Comparison of ENCODE assay signal across 8 cellular contexts in genomic region chr19:3178973-3179738, GRCh38. TPM values are rescaled to one million over a fixed set of nuclear protein-coding genes. Genes with fewer than 3 reads are reported as not detected.
DNase-seq lines count a peak whose midpoint lies in the region; ATAC-seq and TF ChIP-seq lines count a peak whose summit lies in the region.

No MANE protein-coding gene starts in this region.

- no peak overlapping the region for H3K9ac ChIP-seq in GM23248

- peaks cover 8 to 79% of the 10 kb centered on the region in 2 donors for H3K4me1 ChIP-seq in left lung
- peaks cover 14% of the 10 kb centered on the region for H3K4me1 ChIP-seq in GM23248 (ENCODE audit: insufficient read depth)

- no peaks in the 10 kb centered on the region for H3K9me2 ChIP-seq in GM23248 (ENCODE audit: insufficient read depth)

- H3K79me2 ChIP-seq in GM23248 (ENCODE audit: insufficient read depth), result no peaks in the 10 kb centered on the region

- peak; percentile 36 for DNase-seq in stimulated activated CD4-positive, alpha-beta T cell treated with anti-CD3 and anti-CD28 coated beads, Interleukin-12 subunit alpha, Interleukin-12 subunit beta, amount 100 ng/mL, for 4 hours
- no peak for DNase-seq in stimulated activated CD4-positive, alpha-beta T cell treated with anti-CD3 and anti-CD28 coated beads, Interleukin-1b, Interleukin-23, amount 100 ng/mL, for 48 hours
- peak; percentile 49 for DNase-seq in UCSD-AML1 (lab: John Stamatoyannopoulos, UW; ENCODE audit: unreplicated experiment)
- peak in 1 of 2 donors; percentile 85 for DNase-seq in left lung
- no peak for DNase-seq in NCI-H345 (lab: John Stamatoyannopoulos, UW)
- DNase-seq in epidermal melanocyte (ENCODE audit: insufficient read length, low spot score), result no peak
- DNase-seq in GM23248, result no peak

- WGBS in GM23248 (ENCODE audit: low coverage in 1 of 2, low lambda C conversion rate in 2 of 2, missing lambda C conversion rate in 2 of 2), 2 experiments, result 93 to 94% methylated on average over 33 to 51 of the region's 52 CpGs

- H3K27ac ChIP-seq in left lung (peak overlapping the region; percentile 85 to 97), GM23248 (no peak overlapping the region)

- H3K4me2 ChIP-seq in GM23248 (ENCODE audit: unreplicated experiment), result no peak overlapping the region

- no peaks in the 10 kb centered on the region for H3F3A ChIP-seq in GM23248 (ENCODE audit: insufficient read depth)

- no peaks in the 10 kb centered on the region for H3K36me3 ChIP-seq in left lung
- H3K36me3 ChIP-seq in GM23248 (ENCODE audit: low read depth), result no peaks in the 10 kb centered on the region

- no peak for TF ChIP-seq CTCF in left lung (IDR thresholded peaks at IDR 0.05)

- ATAC-seq in left lung (no peak), HG03039 (IDR thresholded peaks at IDR 0.05; ENCODE audit: unreplicated experiment) (no peak)

- H3K4me3 ChIP-seq in left lung (peak overlapping the region; percentile 21 to 63), GM23248 (no peak overlapping the region)

- in situ Hi-C loops in GM23248 (cut with MboI), result no loop called here

- H3K9me3 ChIP-seq in left lung (no peaks in the 10 kb centered on the region), GM23248 (ENCODE audit: low read depth) (no peaks in the 10 kb centered on the region)

- no peaks in the 10 kb centered on the region for H3K27me3 ChIP-seq in left lung
- H3K27me3 ChIP-seq in GM23248 (replicated peaks; ENCODE audit: insufficient read depth), result no peaks in the 10 kb centered on the region

- no peaks in the 10 kb centered on the region for H4K20me1 ChIP-seq in GM23248 (ENCODE audit: insufficient read depth)

- intact Hi-C loops in left lung (cut with DNase I), result no loop called here

- H2AFZ ChIP-seq in GM23248, result no peak overlapping the region

RNA-seq across cellular contexts. Expression of gene S1PR4, which starts 0.6 kb away (rescaled TPM):
- 10 to 100 TPM in 1 of 2 donors, 1 to 10 TPM in 1; 9.3 to 20.8 TPM for total RNA-seq in left lung
- not detected in 2 replicates for total RNA-seq in GM23248 (2014; rRNA removed; shearing (Covaris generic))
- polyA plus RNA-seq in GM23248 (2016; fragmentation: Nextera tagmentation; extraction: Ambion mirVana), result not detected in 2 replicates

RNA-seq across cellular contexts. Expression of gene NCLN, which starts 6.6 kb away (rescaled TPM):
- total RNA-seq in left lung, result 100 to 1,000 TPM in 1 of 2 donors, 10 to 100 TPM in 1; 67.7 to 121 TPM
- total RNA-seq in GM23248 (2014; rRNA removed; shearing (Covaris generic)), result 73.0 and 76.5 TPM in 2 replicates
- polyA plus RNA-seq in GM23248 (2016; fragmentation: Nextera tagmentation; extraction: Ambion mirVana), result 84.8 and 91.3 TPM in 2 replicates

RNA-seq across cellular contexts. Expression of gene GNA15, which starts 43.3 kb away (rescaled TPM):
- total RNA-seq in left lung, result 10 to 100 TPM; 17.6 to 35.9 TPM
- total RNA-seq in GM23248 (2014; rRNA removed; shearing (Covaris generic)), result not detected in 2 replicates
- not detected in 2 replicates for polyA plus RNA-seq in GM23248 (2016; fragmentation: Nextera tagmentation; extraction: Ambion mirVana)

RNA-seq across cellular contexts. Expression of gene CELF5, which starts 45.3 kb away (rescaled TPM):
- under 1 TPM in 1 of 2 donors, not detected in 1; 0.38 TPM for total RNA-seq in left lung
- 1.1 TPM in 1 of 2 replicates, not detected in the other for total RNA-seq in GM23248 (2014; rRNA removed; shearing (Covaris generic))
- polyA plus RNA-seq in GM23248 (2016; fragmentation: Nextera tagmentation; extraction: Ambion mirVana), result 0.24 TPM in 1 of 2 replicates, not detected in the other

Comparison
In these comparisons a context has a peak if more than half of its experiments do, and no peak if none do; other contexts are left out.
1. DNase-seq: peak in stimulated activated CD4-positive, alpha-beta T cell treated with anti-CD3 and anti-CD28 coated beads, Interleukin-12 subunit alpha, Interleukin-12 subunit beta, amount 100 ng/mL, for 4 hours (single experiment) and UCSD-AML1 (single experiment); none in stimulated activated CD4-positive, alpha-beta T cell treated with anti-CD3 and anti-CD28 coated beads, Interleukin-1b, Interleukin-23, amount 100 ng/mL, for 48 hours (single experiment), NCI-H345 (single experiment), epidermal melanocyte (single experiment) and GM23248 (single experiment).
2. RNA of gene S1PR4, which starts 0.6 kb away (total RNA-seq): 9.3 to 20.8 TPM in left lung; not detected in GM23248; every median in the first group is over 10 times any median in the second.
3. RNA of gene GNA15, which starts 43.3 kb away (total RNA-seq): 17.6 to 35.9 TPM in left lung; not detected in GM23248; every median in the first group is over 10 times any median in the second.